Comparison of ENCODE assay signal across 11 cellular contexts in the genomic region with DNA sequence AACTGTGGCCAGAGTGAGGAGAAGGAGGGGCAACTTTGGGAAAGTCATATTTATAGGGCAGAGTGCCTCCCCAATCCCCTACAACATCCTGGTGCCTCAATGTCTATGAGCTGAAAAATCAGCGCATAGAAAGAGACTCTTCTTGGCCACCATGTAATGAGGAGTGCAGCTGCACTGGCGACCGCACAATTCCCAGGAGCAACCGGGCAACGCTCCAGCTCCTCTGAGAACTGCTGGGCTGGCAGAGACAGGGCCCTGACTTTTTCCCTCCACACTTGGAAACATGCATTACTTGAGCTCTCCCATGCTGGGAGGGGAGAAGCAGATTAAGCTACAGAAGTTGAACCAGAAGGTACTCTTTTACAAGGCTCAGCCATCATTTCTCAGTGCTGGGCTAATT. TPM values are rescaled to one million over a fixed set of nuclear protein-coding genes. Genes with fewer than 3 reads are reported as not detected.
A peak's percentile ranks its signal among the peaks of the same experiment; 100 is the strongest.
DNase-seq lines count a peak whose midpoint lies in the region; ATAC-seq and TF ChIP-seq lines count a peak whose summit lies in the region.
"Had no signal": no experiment of that assay in that cellular context is flagged by ENCODE, and none has a peak within 500 bp of the region (broad histone marks: within the 10 kb centered on the region; RNA-seq: fewer than 3 reads in every experiment).

No MANE protein-coding gene starts in this region.

- intact Hi-C loops in left colon (cut with DNase I, micrococcal nuclease) = no loop called here
- intact Hi-C loops in CD4-positive, alpha-beta memory T cell (cut with micrococcal nuclease) = no loop called here

- TF ChIP-seq CTCF in brain microvascular endothelial cell (IDR thresholded peaks at IDR 0.05; ENCODE audit: low read depth, low read length, missing control alignments) (no peak), thoracic aorta (IDR thresholded peaks at IDR 0.05) (no peak)

- H3K36me3 ChIP-seq in brain microvascular endothelial cell (replicated peaks) (no peaks in the 10 kb centered on the region), thoracic aorta (no peaks in the 10 kb centered on the region)
- no peaks in the 10 kb centered on the region for H3K36me3 ChIP-seq in CD4-positive, alpha-beta memory T cell (ENCODE audit: insufficient read depth, low read length)

- no peak overlapping the region for H3K27ac Mint-ChIP-seq in CD4-positive, alpha-beta memory T cell
- no peak overlapping the region for H3K27ac Mint-ChIP-seq in natural killer cell treated with Interleukin-12 subunit alpha and Interleukin-12 subunit beta and Interleukin-15 and Interleukin-18, amount 100 ng/mL, for 72 hours
- H3K27ac Mint-ChIP-seq: dendritic cell treated with granulocyte-macrophage colony-stimulating factor and Interleukin-4, amounts not matched to agents 40 ng/mL and 50 ng/mL, for 4 days had no signal

- ATAC-seq in left colon = peak; percentile 28
- ATAC-seq in thoracic aorta (ENCODE audit: insufficient number of reproducible peaks, low FRiP score, low read depth) = no peak
- no peak for ATAC-seq in GM18502 (IDR thresholded peaks at IDR 0.05; ENCODE audit: poor library complexity, unreplicated experiment)
- ATAC-seq in natural killer cell treated with Interleukin-12 subunit alpha and Interleukin-12 subunit beta and Interleukin-15 and Interleukin-18, amount 100 ng/mL, for 72 hours = no peak

- peak; percentile 60 to 72 for DNase-seq in NCI-H187 (lab: John Stamatoyannopoulos, UW)
- peak; percentile 57 for DNase-seq in brain microvascular endothelial cell
- DNase-seq in left colon = peak; percentile 75 to 83
- peak; percentile 8 for DNase-seq in thoracic aorta (ENCODE audit: low spot score)
- DNase-seq in NCI-H510A (lab: John Stamatoyannopoulos, UW) = no peak
- no peak for DNase-seq in CD4-positive, alpha-beta memory T cell
- no peak for DNase-seq in natural killer cell treated with Interleukin-12 subunit alpha and Interleukin-12 subunit beta and Interleukin-15 and Interleukin-18, amount 100 ng/mL, for 72 hours (ENCODE audit: low spot score)
- DNase-seq: T-helper 9 cell had no signal

- no peaks in the 10 kb centered on the region for H3K9me3 Mint-ChIP-seq in CD4-positive, alpha-beta memory T cell
- no peaks in the 10 kb centered on the region for H3K9me3 Mint-ChIP-seq in natural killer cell treated with Interleukin-12 subunit alpha and Interleukin-12 subunit beta and Interleukin-15 and Interleukin-18, amount 100 ng/mL, for 72 hours
- H3K9me3 Mint-ChIP-seq: dendritic cell treated with granulocyte-macrophage colony-stimulating factor and Interleukin-4, amounts not matched to agents 40 ng/mL and 50 ng/mL, for 4 days had no signal

- H3K27me3 ChIP-seq in brain microvascular endothelial cell (replicated peaks) = no peaks in the 10 kb centered on the region
- H3K27me3 ChIP-seq in thoracic aorta (replicated peaks; ENCODE audit: insufficient read depth) = no peaks in the 10 kb centered on the region
- H3K27me3 ChIP-seq in CD4-positive, alpha-beta memory T cell (ENCODE audit: insufficient read depth, low read length) = no peaks in the 10 kb centered on the region

- H3K4me3 ChIP-seq in brain microvascular endothelial cell (ENCODE audit: low read depth, low read length) (no peak overlapping the region), thoracic aorta (no peak overlapping the region)
- no peak overlapping the region for H3K4me3 ChIP-seq in CD4-positive, alpha-beta memory T cell (ENCODE audit: low read length in 2 of 2)
- H3K4me3 ChIP-seq: skin epidermis had no signal

- no peaks in the 10 kb centered on the region for H3K9me3 ChIP-seq in thoracic aorta
- no peaks in the 10 kb centered on the region for H3K9me3 ChIP-seq in CD4-positive, alpha-beta memory T cell (ENCODE audit: control insufficient read depth in 1 of 2, low read length in 2 of 2)

- POLR2A ChIA-PET in CD4-positive, alpha-beta memory T cell (lab: Charles Lee; ENCODE audit: partially characterized antibody) = no interaction called here

- H3K27ac ChIP-seq in brain microvascular endothelial cell = no peak overlapping the region
- no peak overlapping the region for H3K27ac ChIP-seq in thoracic aorta
- no peak overlapping the region for H3K27ac ChIP-seq in CD4-positive, alpha-beta memory T cell (ENCODE audit: low read depth, low read length)

- no peaks in the 10 kb centered on the region for H3K4me1 Mint-ChIP-seq in CD4-positive, alpha-beta memory T cell
- no peaks in the 10 kb centered on the region for H3K4me1 Mint-ChIP-seq in natural killer cell treated with Interleukin-12 subunit alpha and Interleukin-12 subunit beta and Interleukin-15 and Interleukin-18, amount 100 ng/mL, for 72 hours (ENCODE audit: low read depth in 2 of 2)

- H3K36me3 Mint-ChIP-seq in CD4-positive, alpha-beta memory T cell = no peaks in the 10 kb centered on the region
- no peaks in the 10 kb centered on the region for H3K36me3 Mint-ChIP-seq in natural killer cell treated with Interleukin-12 subunit alpha and Interleukin-12 subunit beta and Interleukin-15 and Interleukin-18, amount 100 ng/mL, for 72 hours

- CTCF ChIA-PET in CD4-positive, alpha-beta memory T cell (lab: Charles Lee; ENCODE audit: partially characterized antibody) = no interaction called here

- peaks cover 0 to 8% of the 10 kb centered on the region in 2 donors for H3K4me1 ChIP-seq in thoracic aorta (ENCODE audit: control insufficient read depth in 1 of 2, low read depth in 2 of 2)
- no peaks in the 10 kb centered on the region for H3K4me1 ChIP-seq in CD4-positive, alpha-beta memory T cell (ENCODE audit: insufficient read depth, low read length)

- in situ Hi-C loops in brain microvascular endothelial cell (cut with HindIII; ENCODE audit: low pct_ligation_motif_present, low sequenced_read_pairs) = no loop called here

- H3K4me3 Mint-ChIP-seq in CD4-positive, alpha-beta memory T cell = no peak overlapping the region
- no peak overlapping the region for H3K4me3 Mint-ChIP-seq in natural killer cell treated with Interleukin-12 subunit alpha and Interleukin-12 subunit beta and Interleukin-15 and Interleukin-18, amount 100 ng/mL, for 72 hours
- H3K4me3 Mint-ChIP-seq: dendritic cell treated with granulocyte-macrophage colony-stimulating factor and Interleukin-4, amounts not matched to agents 40 ng/mL and 50 ng/mL, for 4 days had no signal

- H3K27me3 Mint-ChIP-seq in CD4-positive, alpha-beta memory T cell = peaks cover 2 to 12% of the 10 kb centered on the region in 2 donors
- H3K27me3 Mint-ChIP-seq in natural killer cell treated with Interleukin-12 subunit alpha and Interleukin-12 subunit beta and Interleukin-15 and Interleukin-18, amount 100 ng/mL, for 72 hours = peaks cover 18 to 46% of the 10 kb centered on the region in 2 donors
- H3K27me3 Mint-ChIP-seq: dendritic cell treated with granulocyte-macrophage colony-stimulating factor and Interleukin-4, amounts not matched to agents 40 ng/mL and 50 ng/mL, for 4 days had no signal

RNA-seq across cellular contexts. Expression of a gene that starts 31.4 kb away (rescaled TPM):
- total RNA-seq in left colon (100 to 1,000 TPM; 142 to 223 TPM), thoracic aorta (10 to 100 TPM; 34.3 TPM)
- 1 to 10 TPM; 2.2 to 2.7 TPM for total RNA-seq in CD4-positive, alpha-beta memory T cell
- under 1 TPM in 1 of 2 donors, not detected in 1; 0.18 TPM for polyA plus RNA-seq in CD4-positive, alpha-beta memory T cell
- 1 to 10 TPM in 1 of 2 donors, under 1 TPM in 1; 0.74 to 1.1 TPM for total RNA-seq in natural killer cell treated with Interleukin-12 subunit alpha and Interleukin-12 subunit beta and Interleukin-15 and Interleukin-18, amount 100 ng/mL, for 72 hours

Comparison
In these comparisons a context has a peak if more than half of its experiments do, and no peak if none do; other contexts are left out.
1. DNase-seq: peak in NCI-H187 (2 of 2), brain microvascular endothelial cell (single experiment), left colon (2 of 2) and thoracic aorta (single experiment); none in NCI-H510A (single experiment), CD4-positive, alpha-beta memory T cell (0 of 5) and natural killer cell treated with Interleukin-12 subunit alpha and Interleukin-12 subunit beta and Interleukin-15 and Interleukin-18, amount 100 ng/mL, for 72 hours (single experiment).
2. RNA of a gene that starts 31.4 kb away (total RNA-seq): 142 to 223 TPM in left colon and 34.3 TPM in thoracic aorta; 2.2 to 2.7 TPM in CD4-positive, alpha-beta memory T cell and 0.74 to 1.1 TPM in natural killer cell treated with Interleukin-12 subunit alpha and Interleukin-12 subunit beta and Interleukin-15 and Interleukin-18, amount 100 ng/mL, for 72 hours; every median in the first group is over 4 times any median in the second.